Comparison of ENCODE assay signal across 10 cellular contexts in genomic region chr1:226974544-226975258, GRCh38. TPM values are rescaled to one million over a fixed set of nuclear protein-coding genes. Genes with fewer than 3 reads are reported as not detected.
DNase-seq lines count a peak whose midpoint lies in the region; ATAC-seq and TF ChIP-seq lines count a peak whose summit lies in the region.
"Had no signal": no experiment of that assay in that cellular context is flagged by ENCODE, and none has a peak within 500 bp of the region (broad histone marks: within the 10 kb centered on the region; RNA-seq: fewer than 3 reads in every experiment).

No MANE protein-coding gene starts in this region.

- no peak overlapping the region for H3K23ac ChIP-seq in IMR-90 (ENCODE audit: low read depth, low read length)

- H2BK20ac ChIP-seq in IMR-90 (ENCODE audit: low read depth, low read length), result no peak overlapping the region

- H4K5ac ChIP-seq in IMR-90 (ENCODE audit: low read depth, low read length), result peak overlapping the region; percentile 10; the same call in 1 of the 2 replicates

- POLR2A ChIA-PET in IMR-90 (lab: Charles Lee; ENCODE audit: unreplicated experiment), result no interaction called here

- H3K9ac ChIP-seq in IMR-90 (ENCODE audit: low read depth, low read length) (no peak overlapping the region), subcutaneous abdominal adipose tissue (ENCODE audit: low read length in 5 of 5) (peak overlapping the region; percentile 26 to 74 (median 63))

- TF ChIP-seq RAD21 in IMR-90 (IDR thresholded peaks at IDR 0.05; ENCODE audit: low read length), result no peak

- no peaks in the 10 kb centered on the region for H3K79me1 ChIP-seq in IMR-90 (ENCODE audit: low read depth in 1 of 2, low read length in 2 of 2)

- intact Hi-C loops in IMR-90 (cut with micrococcal nuclease), result no loop called here

- peak overlapping the region; percentile 24 for H2AK9ac ChIP-seq in IMR-90 (replicated peaks; ENCODE audit: low read depth, low read length, poor library complexity)

- no peak overlapping the region for H3K4ac ChIP-seq in IMR-90 (ENCODE audit: low read depth, low read length)

- H3K4me2 ChIP-seq in IMR-90 (ENCODE audit: low read depth, low read length), result no peak overlapping the region

- H3K27ac ChIP-seq in IMR-90 (ENCODE audit: insufficient read depth, low read length), result peak overlapping the region; percentile 16; the same call in 1 of the 2 replicates
- peak overlapping the region; percentile 87 to 92 for H3K27ac ChIP-seq in coronary artery
- peak overlapping the region; percentile 96 for H3K27ac ChIP-seq in subcutaneous abdominal adipose tissue (ENCODE audit: low read depth, low read length)
- H3K27ac ChIP-seq in WERI-Rb-1, result no peak overlapping the region

- no peak overlapping the region for H4K91ac ChIP-seq in IMR-90 (ENCODE audit: insufficient read depth, low read depth, low read length)

- WGBS in IMR-90 (ENCODE audit: extremely low coverage in 2 of 2, insufficient read length in 1 of 2), 2 experiments, result 84% methylated on average over 5 of the region's 14 CpGs; no CpG with 5 or more reads in 1 of the 2 experiments

- in situ Hi-C loops in IMR-90 (cut with MboI; ENCODE audit: low sequenced_read_pairs), result no loop called here

- no peak overlapping the region for H3K56ac ChIP-seq in IMR-90 (ENCODE audit: extremely low read depth, insufficient read depth, low read length)

- no peak overlapping the region for H2BK5ac ChIP-seq in IMR-90 (ENCODE audit: low read depth, low read length, poor library complexity, severe bottlenecking)

- H2BK120ac ChIP-seq in IMR-90 (ENCODE audit: low read depth, low read length), result no peak overlapping the region

- TF ChIP-seq CTCF in IMR-90 (conservative IDR thresholded peaks at IDR 0.05; ENCODE audit: low read depth, low read length) (no peak), coronary artery (IDR thresholded peaks at IDR 0.05) (no peak), WERI-Rb-1 (IDR thresholded peaks at IDR 0.05; ENCODE audit: low read depth, low read length) (no peak)

- no peaks in the 10 kb centered on the region for H3K9me1 ChIP-seq in IMR-90 (ENCODE audit: insufficient read depth, low read length)

- CTCF ChIA-PET in IMR-90 (lab: Yijun Ruan, JAX), result interaction anchor here (0.7 to 1.1 kb wide), 2 partner anchors 28 to 341 kb away, joined by 3 to 4 read pairs; no protein-coding TSS in a partner anchor

- H4K20me1 ChIP-seq in IMR-90 (ENCODE audit: insufficient read depth, low read length), result no peaks in the 10 kb centered on the region

- DNase-seq in IMR-90 (no peak), coronary artery (ENCODE audit: low spot score) (peak; percentile 91), mesenteric fat pad (ENCODE audit: low spot score) (peak; percentile 88), NCI-H2227 treated with DMSO at 0.1 percent for 48 hours (lab: John Stamatoyannopoulos, UW) (no peak), WERI-Rb-1 (no peak), GF-D8 (lab: John Stamatoyannopoulos, UW) (no peak)
- DNase-seq in stimulated activated CD8-positive, alpha-beta memory T cell treated with anti-CD3 and anti-CD28 coated beads, Interleukin-4, amount 100 ng/mL, for 48 hours, result no peak
- DNase-seq: activated T-cell treated with anti-CD3 and anti-CD28 coated beads for 4 hours, SW 1271 had no signal

- H3K36me3 ChIP-seq in IMR-90 (ENCODE audit: control insufficient read depth, insufficient read depth, low read length) (no peaks in the 10 kb centered on the region), subcutaneous abdominal adipose tissue (ENCODE audit: control insufficient read depth in 5 of 5, insufficient read depth in 5 of 5, low read length in 5 of 5) (peaks cover 10 to 40% (median 32%) of the 10 kb centered on the region in 5 donors), WERI-Rb-1 (no peaks in the 10 kb centered on the region)

- dilution Hi-C loops in IMR-90 (cut with HindIII; ENCODE audit: low sequenced_read_pairs, unreplicated experiment), result no loop called here

- H3K9me3 ChIP-seq in IMR-90 (ENCODE audit: control insufficient read depth, insufficient read depth, low read length) (peaks cover 5% of the 10 kb centered on the region), subcutaneous abdominal adipose tissue (ENCODE audit: control insufficient read depth in 5 of 5, low read length in 5 of 5) (peaks cover 0 to 8% (median 5%) of the 10 kb centered on the region in 5 donors), WERI-Rb-1 (ENCODE audit: severe bottlenecking) (no peaks in the 10 kb centered on the region)

- ATAC-seq in IMR-90 (ENCODE audit: low read depth), result peak; percentile 61

- peaks cover 14% of the 10 kb centered on the region; the same call in 1 of the 2 replicates for H3K4me1 ChIP-seq in IMR-90 (ENCODE audit: control insufficient read depth, insufficient read depth, low read length)
- peaks cover 7 to 68% (median 49%) of the 10 kb centered on the region in 5 donors for H3K4me1 ChIP-seq in subcutaneous abdominal adipose tissue (ENCODE audit: control insufficient read depth in 5 of 5, insufficient read depth in 5 of 5, low read length in 5 of 5)

- no peak overlapping the region for H4K8ac ChIP-seq in IMR-90 (ENCODE audit: low read depth in 2 of 2, low read length in 2 of 2)

- no peak overlapping the region for H2AK5ac ChIP-seq in IMR-90 (ENCODE audit: low read depth, low read length)

- H3K27me3 ChIP-seq in IMR-90 (ENCODE audit: control insufficient read depth, insufficient read depth, low read length), result no peaks in the 10 kb centered on the region
- no peaks in the 10 kb centered on the region for H3K27me3 ChIP-seq in subcutaneous abdominal adipose tissue (ENCODE audit: control insufficient read depth in 5 of 5, insufficient read depth in 4 of 5, low read length in 5 of 5)
- no peaks in the 10 kb centered on the region for H3K27me3 ChIP-seq in WERI-Rb-1 (ENCODE audit: insufficient read depth, low read depth, severe bottlenecking)

- TF ChIP-seq POLR2A in IMR-90 (IDR thresholded peaks at IDR 0.05; ENCODE audit: low read depth, low read length), result no peak

- H3K18ac ChIP-seq in IMR-90 (ENCODE audit: low read depth, low read length), result no peak overlapping the region; the same call in 1 of the 2 replicates

- no peak overlapping the region for H2AFZ ChIP-seq in IMR-90 (replicated peaks; ENCODE audit: low read length, poor library complexity)

- no peak overlapping the region for H2BK15ac ChIP-seq in IMR-90 (ENCODE audit: low read depth, low read length)

- no peak overlapping the region for H3K4me3 ChIP-seq in IMR-90 (ENCODE audit: insufficient read depth, low read depth, low read length)
- H3K4me3 ChIP-seq in coronary artery, result peak overlapping the region; percentile 52
- H3K4me3 ChIP-seq in subcutaneous abdominal adipose tissue (ENCODE audit: low read depth in 1 of 5, low read length in 5 of 5), result peak overlapping the region in 3 of 5 donors; percentile 13 to 19 (median 17)
- no peak overlapping the region for H3K4me3 ChIP-seq in WERI-Rb-1 (ENCODE audit: low read depth, low read length)

- no peak overlapping the region for H3K14ac ChIP-seq in IMR-90 (replicated peaks; ENCODE audit: low read depth, low read length)

- no TSS peak for BruUV-seq in IMR-90 (replicated peaks; lab: Mats Ljungman, UMichigan)

TF ChIP-seq in IMR-90, 13 proteins besides CTCF, POLR2A, EP300 and RAD21:
- TF ChIP-seq NFE2L2 (IDR thresholded peaks at IDR 0.05; ENCODE audit: low read depth, low read length) (no peak), BHLHE40 (IDR thresholded peaks at IDR 0.05; ENCODE audit: low read depth, low read length) (no peak), CHD1 (IDR thresholded peaks at IDR 0.05; ENCODE audit: low read depth, low read length) (no peak), RFX5 (IDR thresholded peaks at IDR 0.05; ENCODE audit: low read depth, low read length) (no peak), RCOR1 (IDR thresholded peaks at IDR 0.05; ENCODE audit: insufficient replicate concordance, low read length) (no peak), SMC3 (IDR thresholded peaks at IDR 0.05; ENCODE audit: low read depth, low read length) (no peak), ELK1 (IDR thresholded peaks at IDR 0.05; ENCODE audit: borderline replicate concordance, low read depth, low read length) (no peak), USF2 (IDR thresholded peaks at IDR 0.05; ENCODE audit: low read depth, low read length) (no peak), MAFK (IDR thresholded peaks at IDR 0.05; ENCODE audit: low read depth, low read length) (no peak), CEBPB (IDR thresholded peaks at IDR 0.05; ENCODE audit: low read depth, low read length) (no peak), FOS (IDR thresholded peaks at IDR 0.05; ENCODE audit: low read depth, low read length) (no peak)

RNA-seq across cellular contexts. Expression of gene COQ8A, which starts 34.6 kb away (rescaled TPM):
- total RNA-seq in IMR-90 (2012; rRNA removed) (3.3 and 3.8 TPM in 2 replicates), mesenteric fat pad (62.0 TPM)
- 5.8 and 6.1 TPM in 2 replicates for polyA plus RNA-seq in IMR-90 (2012; rRNA removed)
- polyA plus RNA-seq in IMR-90 (2012; cell fraction: cytosol; rRNA removed), result 4.5 and 6.1 TPM in 2 replicates
- polyA plus RNA-seq in IMR-90 (2012; cell fraction: nucleus; rRNA removed; ENCODE audit: low replicate concordance), result 13.1 and 19.4 TPM in 2 replicates

Comparison
In these comparisons a context has a peak if more than half of its experiments do, and no peak if none do; other contexts are left out.
1. DNase-seq: peak in coronary artery (single experiment) and mesenteric fat pad (single experiment); none in IMR-90 (single experiment), stimulated activated CD8-positive, alpha-beta memory T cell treated with anti-CD3 and anti-CD28 coated beads, Interleukin-4, amount 100 ng/mL, for 48 hours (single experiment), NCI-H2227 treated with DMSO at 0.1 percent for 48 hours (single experiment), WERI-Rb-1 (single experiment) and GF-D8 (single experiment).
2. H3K4me3 ChIP-seq: peak in coronary artery (single experiment) and subcutaneous abdominal adipose tissue (3 of 5); none in IMR-90 (single experiment) and WERI-Rb-1 (single experiment).
3. RNA of gene COQ8A, which starts 34.6 kb away (total RNA-seq): 62.0 TPM in mesenteric fat pad (single experiment); 3.3 to 3.8 TPM in IMR-90; every median in the first group is over 10 times any median in the second.